Comparison of ENCODE assay signal across 19 cellular contexts in the genomic region with DNA sequence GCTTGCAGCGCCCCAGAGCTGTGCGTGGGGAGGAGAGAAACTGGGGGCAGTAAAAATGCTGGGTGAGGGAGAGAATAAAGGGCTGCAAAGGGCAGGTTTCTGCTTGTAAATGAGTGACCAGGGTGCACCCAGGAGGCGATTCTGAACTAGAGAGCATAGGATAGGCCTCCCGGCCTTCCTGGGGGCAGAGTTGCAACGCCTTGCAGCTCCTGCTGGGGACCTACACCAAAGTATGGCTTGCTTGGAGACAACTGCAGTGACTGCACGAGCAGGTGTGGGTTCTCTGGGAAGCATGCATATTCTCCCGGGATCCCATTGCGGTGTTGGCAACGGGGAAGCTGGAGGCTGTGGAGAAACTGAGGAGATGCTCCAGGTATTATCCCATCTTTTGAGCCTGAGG.
DNase-seq lines count a peak whose midpoint lies in the region; ATAC-seq, FAIRE-seq and TF ChIP-seq lines count a peak whose summit lies in the region.
"Had no signal": no experiment of that assay in that cellular context is flagged by ENCODE, and none has a peak within 500 bp of the region (broad histone marks: within the 10 kb centered on the region; RNA-seq: fewer than 3 reads in every experiment).

No MANE protein-coding gene starts in this region.

- FAIRE-seq in HepG2 (lab: Jason Lieb, UNC) (peak; percentile 49), bronchial epithelial cell (lab: Jason Lieb, UNC) (peak; percentile 13)
- FAIRE-seq: GM12878, H1 had no signal

- H3K27me3 Mint-ChIP-seq in nephron (ENCODE audit: low read depth): peaks cover 4% of the 10 kb centered on the region

- DNase-seq in HepG2 (ENCODE audit: low spot score) (peak; percentile 8), right lobe of liver (no peak), bronchial epithelial cell (ENCODE audit: low read depth) (no peak), G401 (ENCODE audit: low spot score) (no peak), NCI-H1694 treated with DMSO at 0.1 percent for 48 hours (lab: John Stamatoyannopoulos, UW) (no peak), SKM-1 treated with dmso at 0.1 percent for 144 hours (lab: John Stamatoyannopoulos, UW; ENCODE audit: unreplicated experiment) (no peak), adrenal gland (no peak)
- DNase-seq: 8988T; Calu3; CD8-positive, alpha-beta T cell; DMS79 treated with DMSO at 0.1 percent for 48 hours; IMR-90 had no signal

- H3K4me1 ChIP-seq in HepG2 (ENCODE audit: insufficient read depth, low read length): peaks cover 26% of the 10 kb centered on the region
- H3K4me1 ChIP-seq in right lobe of liver: no peaks in the 10 kb centered on the region
- H3K4me1 ChIP-seq in adrenal gland (replicated peaks in 1 of 2): no peaks in the 10 kb centered on the region
- H3K4me1 ChIP-seq: HAP-1 had no signal

- H3K9me3 ChIP-seq in HepG2 (ENCODE audit: low read length) (no peaks in the 10 kb centered on the region), right lobe of liver (no peaks in the 10 kb centered on the region), adrenal gland (replicated peaks in 1 of 3) (no peaks in the 10 kb centered on the region)
- H3K9me3 ChIP-seq: HAP-1 had no signal

- no peaks in the 10 kb centered on the region for H3K36me3 ChIP-seq in HepG2 (replicated peaks in 1 of 2; ENCODE audit: control insufficient read depth in 1 of 2, insufficient read depth in 2 of 2, low read length in 2 of 2)
- H3K36me3 ChIP-seq in right lobe of liver: no peaks in the 10 kb centered on the region
- no peaks in the 10 kb centered on the region for H3K36me3 ChIP-seq in bronchial epithelial cell (ENCODE audit: control insufficient read depth, insufficient read depth, low read length)
- H3K36me3 ChIP-seq in adrenal gland (replicated peaks in 1 of 2): no peaks in the 10 kb centered on the region
- H3K36me3 ChIP-seq: BLaER1, HAP-1 had no signal

- H3K27ac ChIP-seq in HepG2 (ENCODE audit: extremely low read length, insufficient read depth, low read length) (no peak overlapping the region), right lobe of liver (no peak overlapping the region), adrenal gland (no peak overlapping the region)
- H3K27ac ChIP-seq: BLaER1, HL-60 had no signal

- H3K4me1 Mint-ChIP-seq in nephron: no peaks in the 10 kb centered on the region
- H3K4me1 Mint-ChIP-seq: CD14-positive monocyte had no signal

- in situ Hi-C loops in HepG2 (cut with HindIII; ENCODE audit: extremely low pct_ligation_motif_present, low pct_unique_long_range_greater_than_20kb): loop anchor here (25.0 kb wide), 1 partner anchor 926 kb away; no protein-coding TSS in a partner anchor
- in situ Hi-C loops in G401 (cut with HindIII; ENCODE audit: low sequenced_read_pairs): no loop called here

- no peak overlapping the region for H3K4me3 Mint-ChIP-seq in nephron
- H3K4me3 Mint-ChIP-seq: CD14-positive monocyte; CD8-positive, alpha-beta T cell had no signal

- no peaks in the 10 kb centered on the region for H4K20me1 ChIP-seq in HepG2 (ENCODE audit: insufficient read depth, low read length)
- H4K20me1 ChIP-seq: BLaER1 had no signal

- H3K27me3 ChIP-seq in HepG2 (ENCODE audit: control insufficient read depth in 1 of 2, insufficient read depth in 2 of 2, low read length in 2 of 2): no peaks in the 10 kb centered on the region
- H3K27me3 ChIP-seq in right lobe of liver: no peaks in the 10 kb centered on the region
- H3K27me3 ChIP-seq in bronchial epithelial cell (ENCODE audit: control insufficient read depth, insufficient read depth, low read length): no peaks in the 10 kb centered on the region
- H3K27me3 ChIP-seq in adrenal gland: no peaks in the 10 kb centered on the region
- H3K27me3 ChIP-seq: BLaER1 had no signal

- no peaks in the 10 kb centered on the region for H3K36me3 Mint-ChIP-seq in nephron (ENCODE audit: low read depth)
- H3K36me3 Mint-ChIP-seq: CD14-positive monocyte; CD8-positive, alpha-beta T cell had no signal

- peak overlapping the region in 2 of 3 experiments; percentile 1 to 13 for H3K27ac Mint-ChIP-seq in nephron
- H3K27ac Mint-ChIP-seq: CD14-positive monocyte; CD8-positive, alpha-beta T cell had no signal

- TF ChIP-seq POLR2A in HepG2 (IDR thresholded peaks at IDR 0.05; ENCODE audit: insufficient read depth in 1 of 2, low read depth in 2 of 2, low read length in 2 of 2): no peak
- TF ChIP-seq POLR2A in right lobe of liver (IDR thresholded peaks at IDR 0.05): no peak
- TF ChIP-seq POLR2A in adrenal gland (IDR thresholded peaks at IDR 0.05): no peak

- TF ChIP-seq CTCF in HepG2 (CRISPR knock-in tag; IDR thresholded peaks at IDR 0.05) (no peak), right lobe of liver (IDR thresholded peaks at IDR 0.05) (no peak), bronchial epithelial cell (IDR thresholded peaks at IDR 0.05; ENCODE audit: insufficient read depth, low read length, severe bottlenecking) (no peak), nephron (IDR thresholded peaks at IDR 0.05; ENCODE audit: unreplicated experiment in 3 of 3) (no peak), adrenal gland (IDR thresholded peaks at IDR 0.05) (no peak)

- H3K9me3 Mint-ChIP-seq in nephron: no peaks in the 10 kb centered on the region
- H3K9me3 Mint-ChIP-seq: CD8-positive, alpha-beta T cell had no signal

- WGBS in HepG2 (ENCODE audit: low lambda C conversion rate): 37% methylated on average over 9 of the region's 9 CpGs
- 76% methylated on average over 3 of the region's 9 CpGs for WGBS in right lobe of liver (ENCODE audit: insufficient coverage, low coverage, low lambda C conversion rate, missing lambda C conversion rate)
- WGBS in adrenal gland, 4 donors: 89 to 92% (median 92%) methylated on average over 6 to 9 of the region's 9 CpGs

- CTCF ChIA-PET in HepG2 (lab: Yijun Ruan, JAX; ENCODE audit: low intra/inter-chr PET ratio, low total read pairs): no interaction called here

- POLR2A ChIA-PET in HepG2 (lab: Yijun Ruan, JAX): no interaction called here

- BruUV-seq in HepG2 (replicated peaks; lab: Mats Ljungman, UMichigan): no TSS peak

- intact Hi-C loops in HepG2 (cut with micrococcal nuclease; ENCODE audit: unreplicated experiment) (loop anchor here (10.0 kb wide), 1 partner anchor 849 kb away; no protein-coding TSS in a partner anchor), right lobe of liver (cut with DNase I) (no loop called here), adrenal gland (cut with DNase I) (no loop called here)

- ATAC-seq in HepG2 (peak; percentile 93), right lobe of liver (no peak)
- ATAC-seq: CD8-positive, alpha-beta T cell; GM12878 had no signal

- no peaks in the 10 kb centered on the region for H3K79me2 ChIP-seq in HepG2 (ENCODE audit: insufficient read depth, low read length)

- no peak overlapping the region for H2AFZ ChIP-seq in HepG2 (ENCODE audit: low read length)

- TF ChIP-seq EP300 in HepG2 (IDR thresholded peaks at IDR 0.05; ENCODE audit: low read depth in 2 of 2, low read length in 2 of 2): no peak
- TF ChIP-seq EP300 in HepG2 (CRISPR knock-in tag; IDR thresholded peaks at IDR 0.05; ENCODE audit: borderline replicate concordance): no peak

- peak overlapping the region; percentile 43 for H3K4me2 ChIP-seq in HepG2 (ENCODE audit: low read depth, low read length)

- H3K4me3 ChIP-seq in HepG2 (replicated peaks in 1 of 3; ENCODE audit: insufficient read depth in 1 of 3, low read depth in 2 of 3, low read length in 3 of 3) (peak overlapping the region in 1 of 3 experiments; percentile 9; a peak in 1 of 6 replicates), right lobe of liver (no peak overlapping the region), bronchial epithelial cell (ENCODE audit: low read depth, low read length) (no peak overlapping the region), adrenal gland (no peak overlapping the region)
- H3K4me3 ChIP-seq: BLaER1, GM12878, HAP-1 had no signal

- H3K9ac ChIP-seq in HepG2 (ENCODE audit: insufficient read depth, low read depth, low read length): no peak overlapping the region
- H3K9ac ChIP-seq: BLaER1 had no signal

- TF ChIP-seq RAD21 in HepG2 (CRISPR knock-in tag; IDR thresholded peaks at IDR 0.05): no peak

TF ChIP-seq in HepG2, 621 proteins besides CTCF, POLR2A, EP300 and RAD21:
- TF ChIP-seq SP4 (CRISPR knock-in tag; IDR thresholded peaks at IDR 0.05) (no peak), ZFX (CRISPR knock-in tag; IDR thresholded peaks at IDR 0.05; ENCODE audit: low read depth) (0 out of 2 replicates have a peak, but pooled peaks have one; percentile 20)
